Comparison of ENCODE assay signal across 8 cellular contexts in genomic region chr7:98878365-98879197, GRCh38. TPM values are rescaled to one million over a fixed set of nuclear protein-coding genes. Genes with fewer than 3 reads are reported as not detected.
DNase-seq lines count a peak whose midpoint lies in the region; ATAC-seq and TF ChIP-seq lines count a peak whose summit lies in the region.

Gene TRRAP, plus strand, starts transcription at chr7:98878532. Its CDS starts 2,619 bp downstream, at chr7:98881151.

- H3K4me3 Mint-ChIP-seq in Calu3 (ENCODE audit: low read depth, unreplicated experiment) (peak within 1 kb of the TSS; percentile 80), neural crest cell (peak within 1 kb of the TSS; percentile 93)

- intact Hi-C loops in Calu3 (cut with micrococcal nuclease; ENCODE audit: unreplicated experiment): no loop called here

- TF ChIP-seq CTCF in Calu3 (IDR thresholded peaks at IDR 0.05; ENCODE audit: unreplicated experiment) (peak; percentile 80), HL-60 (IDR thresholded peaks at IDR 0.05; ENCODE audit: insufficient read depth, low read length) (peak; percentile 46), Peyer's patch (IDR thresholded peaks at IDR 0.05) (peak; percentile 59 to 98 (median 91)), fibroblast of villous mesenchyme (IDR thresholded peaks at IDR 0.05; ENCODE audit: insufficient read depth, low read depth, low read length) (peak; percentile 67), neural crest cell (conservative IDR thresholded peaks at IDR 0.05) (peak; percentile 97)

- ATAC-seq in GM19452 (IDR thresholded peaks at IDR 0.05; ENCODE audit: unreplicated experiment): peak; percentile 72

- no peaks in the 10 kb centered on the region for H3K4me1 Mint-ChIP-seq in Calu3 (ENCODE audit: low read depth, unreplicated experiment)
- peaks cover 16% of the 10 kb centered on the region for H3K4me1 Mint-ChIP-seq in neural crest cell

- no peaks in the 10 kb centered on the region for H3K27me3 Mint-ChIP-seq in Calu3 (ENCODE audit: unreplicated experiment)
- peaks cover 16% of the 10 kb centered on the region for H3K27me3 Mint-ChIP-seq in neural crest cell (ENCODE audit: low read depth)

- H3K36me3 Mint-ChIP-seq in Calu3 (ENCODE audit: insufficient read depth, unreplicated experiment) (peaks cover 16% of the 10 kb centered on the region), neural crest cell (ENCODE audit: low read depth) (peaks cover 8% of the 10 kb centered on the region)

- H3K27me3 ChIP-seq in HL-60 (ENCODE audit: insufficient read depth, poor library complexity, severe bottlenecking) (no peaks in the 10 kb centered on the region), Peyer's patch (no peaks in the 10 kb centered on the region), stomach smooth muscle (ENCODE audit: control insufficient read depth in 1 of 2, insufficient read depth in 2 of 2, low read length in 2 of 2) (no peaks in the 10 kb centered on the region)

- DNase-seq in Calu3: peak; percentile 69
- peak; percentile 61 to 63 for DNase-seq in HL-60 (ENCODE audit: low read depth in 1 of 2, low spot score in 1 of 2)
- peak; percentile 65 to 79 (median 78) for DNase-seq in Peyer's patch
- peak; percentile 72 for DNase-seq in activated gamma-delta T cell (lab: John Stamatoyannopoulos, UW)
- peak; percentile 67 for DNase-seq in fibroblast of villous mesenchyme (ENCODE audit: low read depth)
- DNase-seq in neural crest cell (ENCODE audit: low read depth, low spot score): peak; percentile 68

- H3K27ac Mint-ChIP-seq in Calu3 (ENCODE audit: unreplicated experiment): no peak within 1 kb of the TSS
- peak within 1 kb of the TSS; percentile 97 for H3K27ac Mint-ChIP-seq in neural crest cell (ENCODE audit: unreplicated experiment)

- H3K9me3 ChIP-seq in Peyer's patch (no peaks in the 10 kb centered on the region), stomach smooth muscle (ENCODE audit: control insufficient read depth in 2 of 2, low read length in 2 of 2) (no peaks in the 10 kb centered on the region)

- H3K4me1 ChIP-seq in Peyer's patch (peaks cover 0 to 7% (median 4%) of the 10 kb centered on the region in 4 donors), stomach smooth muscle (ENCODE audit: control insufficient read depth, insufficient read depth, low read length) (peaks cover 15% of the 10 kb centered on the region)

- H3K4me3 ChIP-seq in HL-60 (replicated peaks; ENCODE audit: insufficient read depth, low read length): peak within 1 kb of the TSS; percentile 97
- H3K4me3 ChIP-seq in Peyer's patch: peak within 1 kb of the TSS; percentile 94 to 99 (median 98)
- peak within 1 kb of the TSS; percentile 96 for H3K4me3 ChIP-seq in fibroblast of villous mesenchyme (ENCODE audit: low read depth, low read length)
- peak within 1 kb of the TSS; percentile 92 to 94 for H3K4me3 ChIP-seq in stomach smooth muscle (ENCODE audit: low read length in 2 of 2)

- no peaks in the 10 kb centered on the region for H3K9me3 Mint-ChIP-seq in Calu3 (ENCODE audit: low read depth, unreplicated experiment)
- no peaks in the 10 kb centered on the region for H3K9me3 Mint-ChIP-seq in neural crest cell

- H3K27ac ChIP-seq in HL-60 (replicated peaks) (peak within 1 kb of the TSS; percentile 96), Peyer's patch (peak within 1 kb of the TSS; percentile 90 to 96 (median 94)), stomach smooth muscle (ENCODE audit: low read length) (peak within 1 kb of the TSS; percentile 73)

- peak; percentile 33 to 49 for TF ChIP-seq POLR2A in Peyer's patch (IDR thresholded peaks at IDR 0.05)

- H3K36me3 ChIP-seq in Peyer's patch (peaks cover 0 to 25% (median 0%) of the 10 kb centered on the region in 3 donors), stomach smooth muscle (ENCODE audit: control insufficient read depth in 2 of 2, insufficient read depth in 2 of 2, low read length in 2 of 2) (peaks cover 4 to 5% of the 10 kb centered on the region in 2 donors)

- BruUV-seq in Calu3 (replicated peaks; lab: Mats Ljungman, UMichigan): TSS peak; percentile 96

- CTCF ChIA-PET in Calu3 (lab: Charles Lee): no interaction called here

- H3K9ac ChIP-seq in stomach smooth muscle (ENCODE audit: low read length in 2 of 2): peak within 1 kb of the TSS; percentile 98

RNA-seq across cellular contexts. Expression of gene TRRAP, which starts in this region (rescaled TPM):
- total RNA-seq in Calu3 (2022): 28.0 and 30.9 TPM in 2 replicates
- 10 to 100 TPM; 39.2 to 62.3 (median 57.8) TPM for total RNA-seq in Peyer's patch
- total RNA-seq in fibroblast of villous mesenchyme: 18.7 and 20.3 TPM in 2 replicates
- 66.9 and 74.2 TPM in 2 replicates for total RNA-seq in neural crest cell

Comparison
In these comparisons a context has a peak if more than half of its experiments do, and no peak if none do; other contexts are left out.
1. Peak in every context shown above with its lines: DNase-seq, ATAC-seq, H3K4me3 ChIP-seq and H3K27ac ChIP-seq.
2. CTCF ChIP-seq: peak in every context shown above with its lines; median percentile 97 in neural crest cell; 91 in Peyer's patch; 80 in Calu3; 67 in fibroblast of villous mesenchyme; 46 in HL-60.